8 cellular contexts compared by ENCODE assay signal in genomic region chr15:31264534-31265089, GRCh38.
DNase-seq lines count a peak whose midpoint lies in the region; ATAC-seq and TF ChIP-seq lines count a peak whose summit lies in the region.

No MANE protein-coding gene starts in this region.

- H3K36me3 ChIP-seq in DOHH2 (ENCODE audit: control insufficient read depth, low read length) (no peaks in the 10 kb centered on the region), OCI-LY7 (ENCODE audit: insufficient read depth, low read length) (no peaks in the 10 kb centered on the region)

- no peaks in the 10 kb centered on the region for H3K36me3 Mint-ChIP-seq in osteocyte (ENCODE audit: unreplicated experiment)

- H3K4me1 ChIP-seq in DOHH2 (ENCODE audit: control insufficient read depth, low read length) (peaks cover 95% of the 10 kb centered on the region), OCI-LY7 (ENCODE audit: insufficient read depth, low read length, poor library complexity, severe bottlenecking) (peaks cover 95% of the 10 kb centered on the region)

- H3K27me3 ChIP-seq in DOHH2 (ENCODE audit: control insufficient read depth, low read length) (no peaks in the 10 kb centered on the region), dorsolateral prefrontal cortex (no peaks in the 10 kb centered on the region)

- H2AFZ ChIP-seq in OCI-LY7 (ENCODE audit: low read length) = peak overlapping the region; percentile 3; the same call in 1 of the 2 replicates

- H4K20me1 ChIP-seq in DOHH2 (ENCODE audit: control insufficient read depth, insufficient read depth, low read depth, low read length) (no peaks in the 10 kb centered on the region), OCI-LY7 (ENCODE audit: insufficient read depth, low read length) (no peaks in the 10 kb centered on the region)

- H3K4me1 Mint-ChIP-seq in osteocyte (ENCODE audit: unreplicated experiment) = peaks cover 22% of the 10 kb centered on the region

- intact Hi-C loops in OCI-LY7 (cut with micrococcal nuclease; ENCODE audit: unreplicated experiment) = no loop called here
- intact Hi-C loops in dorsolateral prefrontal cortex (cut with DNase I) = loop anchor here in 1 of 2 donors (5.0 kb wide), 1 partner anchor 47 kb away; no protein-coding TSS in a partner anchor

- BruUV-seq in OCI-LY7 (replicated peaks; lab: Mats Ljungman, UMichigan) = no TSS peak

- H3K27ac ChIP-seq in DOHH2 (ENCODE audit: low read depth, low read length) = peak overlapping the region; percentile 99
- H3K27ac ChIP-seq in OCI-LY7 (ENCODE audit: low read depth, low read length, poor library complexity, severe bottlenecking) = peak overlapping the region; percentile 97
- H3K27ac ChIP-seq in dorsolateral prefrontal cortex = peak overlapping the region in 54 of 59 donors; percentile 6 to 93 (median 61)

- CTCF ChIA-PET in OCI-LY7 (lab: Charles Lee; ENCODE audit: unreplicated experiment) = interaction anchor here (0.6 to 3.5 kb wide), 10 partner anchors 10 to 209 kb away, joined by 3 to 36 read pairs (median 4); no protein-coding TSS in a partner anchor

- peaks cover 42% of the 10 kb centered on the region for H3F3A ChIP-seq in DOHH2 (ENCODE audit: control insufficient read depth, insufficient read depth)

- POLR2A ChIA-PET in OCI-LY7 (lab: Charles Lee) = interaction anchor here (0.8 to 7.2 kb wide), 17 partner anchors 10 to 96 kb away, joined by 3 to 81 read pairs (median 4); no protein-coding TSS in a partner anchor

- TF ChIP-seq CTCF in DOHH2 (IDR thresholded peaks at IDR 0.05; ENCODE audit: low read depth, low read length, poor library complexity, severe bottlenecking) (no peak), OCI-LY7 (conservative IDR thresholded peaks at IDR 0.05; ENCODE audit: low read length) (no peak), dorsolateral prefrontal cortex (IDR thresholded peaks at IDR 0.05 in 54 of 56, conservative IDR thresholded peaks at IDR 0.05 in 2 of 56; ENCODE audit: low read depth in 1 of 56, partially characterized antibody in 56 of 56) (no peak), osteocyte (IDR thresholded peaks at IDR 0.05) (no peak)

- peak overlapping the region; percentile 53 for H3K4me3 ChIP-seq in DOHH2 (ENCODE audit: low read length)
- H3K4me3 ChIP-seq in OCI-LY7 (ENCODE audit: low read depth, low read length, poor library complexity, severe bottlenecking) = peak overlapping the region; percentile 10
- no peak overlapping the region for H3K4me3 ChIP-seq in dorsolateral prefrontal cortex

- DNase-seq in OCI-LY7 (ENCODE audit: low spot score) (no peak), dorsolateral prefrontal cortex (peak in 6 of 10 donors; percentile 1 to 25 (median 7)), osteocyte (ENCODE audit: extremely low spot score, unreplicated experiment) (peak; percentile 56), Ammon's horn (ENCODE audit: low spot score) (no peak), cerebellum (ENCODE audit: low spot score) (no peak)
- DNase-seq in activated CD4-positive, CD25-positive, alpha-beta regulatory T cell treated with anti-CD3 and anti-CD28 coated beads, Interleukin-2, amount 50 U/mL, for 72 hours = no peak

- no peaks in the 10 kb centered on the region for H3K9me3 ChIP-seq in DOHH2 (ENCODE audit: control insufficient read depth, insufficient read depth, low read length)
- no peaks in the 10 kb centered on the region for H3K9me3 ChIP-seq in OCI-LY7 (ENCODE audit: low read length)

- H3K4me2 ChIP-seq in DOHH2 (ENCODE audit: low read length) (peak overlapping the region; percentile 73), OCI-LY7 (ENCODE audit: low read length) (peak overlapping the region; percentile 73)

- H3K9me2 ChIP-seq in DOHH2 (replicated peaks; ENCODE audit: control insufficient read depth, low read length) (no peaks in the 10 kb centered on the region), OCI-LY7 (ENCODE audit: insufficient read depth, low read length) (no peaks in the 10 kb centered on the region)

- no peak overlapping the region for H3K27ac Mint-ChIP-seq in osteocyte (ENCODE audit: unreplicated experiment)

- no peak overlapping the region for H3K4me3 Mint-ChIP-seq in osteocyte (ENCODE audit: unreplicated experiment)

- ATAC-seq in HG02678 (IDR thresholded peaks at IDR 0.05; ENCODE audit: unreplicated experiment) = no peak

- H3K79me2 ChIP-seq in DOHH2 (ENCODE audit: control insufficient read depth, low read length) (no peaks in the 10 kb centered on the region), OCI-LY7 (ENCODE audit: insufficient read depth, low read depth, low read length) (no peaks in the 10 kb centered on the region)

- no peaks in the 10 kb centered on the region for H3K9me3 Mint-ChIP-seq in osteocyte (ENCODE audit: unreplicated experiment)

- peaks cover 8% of the 10 kb centered on the region for H3K27me3 Mint-ChIP-seq in osteocyte (ENCODE audit: unreplicated experiment)

Comparison
In these comparisons a context has a peak if more than half of its experiments do, and no peak if none do; other contexts are left out.
1. H3K4me3 ChIP-seq: peak in DOHH2 (single experiment) and OCI-LY7 (single experiment); none in dorsolateral prefrontal cortex (0 of 59).
2. DNase-seq: peak in dorsolateral prefrontal cortex (6 of 10) and osteocyte (single experiment); none in OCI-LY7 (single experiment), Ammon's horn (single experiment), activated CD4-positive, CD25-positive, alpha-beta regulatory T cell treated with anti-CD3 and anti-CD28 coated beads, Interleukin-2, amount 50 U/mL, for 72 hours (single experiment) and cerebellum (single experiment).
3. Peak in every context shown above with its lines, with median percentiles within 50 percentile points of each other: H3K27ac ChIP-seq.